ENCODE assay signal across 20 cellular contexts in genomic region chr6:104322849-104323248, GRCh38.
"Had no signal": no experiment of that assay in that cellular context is flagged by ENCODE, and none has a peak within 500 bp of the region (broad histone marks: within the 10 kb centered on the region; RNA-seq: fewer than 3 reads in every experiment).

No MANE protein-coding gene starts in this region.

- ATAC-seq: activated CD4-positive, CD25-positive, alpha-beta regulatory T cell treated with anti-CD3 and anti-CD28 coated beads, Interleukin-2, amount 50 U/mL, for 24 hours; stimulated activated memory B cell treated with anti-CD40 and anti-IgM and Interleukin-4, amounts not matched to agents 10 μg/mL and 1 μg/mL and 100 μg/mL, for 72 hours had no signal

- H3K4me3 Mint-ChIP-seq: activated CD4-positive, alpha-beta T cell treated with anti-CD3 and anti-CD28 coated beads, Interleukin-2, amount 10 ng/mL, durations not matched to agents 7 days and 5 days; activated naive CD4-positive, alpha-beta T cell treated with anti-CD3 and anti-CD28 coated beads, Interleukin-2, amount 50 U/mL, for 24 hours; central memory CD8-positive, alpha-beta T cell; nephron; stimulated activated memory B cell treated with anti-CD40 and anti-IgM and Interleukin-4, amounts not matched to agents 10 μg/mL and 1 μg/mL and 100 μg/mL, for 72 hours had no signal

- H3K36me3 ChIP-seq: ascending aorta, spleen, thoracic aorta, upper lobe of left lung had no signal

- H3K9me3 ChIP-seq: ascending aorta, spleen, thoracic aorta, upper lobe of left lung had no signal

- H3K27me3 Mint-ChIP-seq: activated naive CD4-positive, alpha-beta T cell treated with anti-CD3 and anti-CD28 coated beads, Interleukin-2, amount 50 U/mL, for 24 hours; central memory CD8-positive, alpha-beta T cell; stimulated activated memory B cell treated with anti-CD40 and anti-IgM and Interleukin-4, amounts not matched to agents 10 μg/mL and 1 μg/mL and 100 μg/mL, for 72 hours had no signal

- H3K27me3 ChIP-seq: ascending aorta, spleen, upper lobe of left lung had no signal

- H3K4me3 ChIP-seq: ascending aorta, lung, spleen, thoracic aorta, upper lobe of left lung had no signal

- H3K27ac ChIP-seq: ascending aorta, spleen, thoracic aorta, upper lobe of left lung had no signal

- DNase-seq: activated CD4-positive, alpha-beta T cell treated with anti-CD3 and anti-CD28 coated beads, Interleukin-2, amount 10 ng/mL, durations not matched to agents 7 days and 5 days; activated CD8-positive, alpha-beta memory T cell treated with anti-CD3 and anti-CD28 coated beads for 24 hours; activated CD8-positive, alpha-beta memory T cell treated with anti-CD3 and anti-CD28 coated beads, Interleukin-2, amount 50 U/mL, for 48 hours; activated gamma-delta T cell; activated T-cell treated with anti-CD3 and anti-CD28 coated beads, Interleukin-2, amount 50 U/mL, for 48 hours; cortex of kidney; hypothalamus; midbrain; nucleus accumbens; spleen; stimulated activated CD4-positive, alpha-beta T cell treated with anti-CD3 and anti-CD28 coated beads, Interleukin-4, amount 100 ng/mL, for 4 hours; upper lobe of left lung had no signal

- H3K36me3 Mint-ChIP-seq: activated naive CD4-positive, alpha-beta T cell treated with anti-CD3 and anti-CD28 coated beads, Interleukin-2, amount 50 U/mL, for 24 hours; stimulated activated memory B cell treated with anti-CD40 and anti-IgM and Interleukin-4, amounts not matched to agents 10 μg/mL and 1 μg/mL and 100 μg/mL, for 72 hours had no signal

- H3K27ac Mint-ChIP-seq: activated CD4-positive, alpha-beta T cell treated with anti-CD3 and anti-CD28 coated beads, Interleukin-2, amount 10 ng/mL, durations not matched to agents 7 days and 5 days; activated naive CD4-positive, alpha-beta T cell treated with anti-CD3 and anti-CD28 coated beads, Interleukin-2, amount 50 U/mL, for 24 hours; nephron; stimulated activated memory B cell treated with anti-CD40 and anti-IgM and Interleukin-4, amounts not matched to agents 10 μg/mL and 1 μg/mL and 100 μg/mL, for 72 hours had no signal

- H3K4me1 Mint-ChIP-seq: activated CD4-positive, alpha-beta T cell treated with anti-CD3 and anti-CD28 coated beads, Interleukin-2, amount 10 ng/mL, durations not matched to agents 7 days and 5 days; activated naive CD4-positive, alpha-beta T cell treated with anti-CD3 and anti-CD28 coated beads, Interleukin-2, amount 50 U/mL, for 24 hours; central memory CD8-positive, alpha-beta T cell; nephron; stimulated activated memory B cell treated with anti-CD40 and anti-IgM and Interleukin-4, amounts not matched to agents 10 μg/mL and 1 μg/mL and 100 μg/mL, for 72 hours had no signal

- H3K9me3 Mint-ChIP-seq: activated CD4-positive, alpha-beta T cell treated with anti-CD3 and anti-CD28 coated beads, Interleukin-2, amount 10 ng/mL, durations not matched to agents 7 days and 5 days; activated naive CD4-positive, alpha-beta T cell treated with anti-CD3 and anti-CD28 coated beads, Interleukin-2, amount 50 U/mL, for 24 hours; central memory CD8-positive, alpha-beta T cell; nephron; stimulated activated memory B cell treated with anti-CD40 and anti-IgM and Interleukin-4, amounts not matched to agents 10 μg/mL and 1 μg/mL and 100 μg/mL, for 72 hours had no signal
